2 cellular contexts compared by ENCODE assay signal in the genomic region with DNA sequence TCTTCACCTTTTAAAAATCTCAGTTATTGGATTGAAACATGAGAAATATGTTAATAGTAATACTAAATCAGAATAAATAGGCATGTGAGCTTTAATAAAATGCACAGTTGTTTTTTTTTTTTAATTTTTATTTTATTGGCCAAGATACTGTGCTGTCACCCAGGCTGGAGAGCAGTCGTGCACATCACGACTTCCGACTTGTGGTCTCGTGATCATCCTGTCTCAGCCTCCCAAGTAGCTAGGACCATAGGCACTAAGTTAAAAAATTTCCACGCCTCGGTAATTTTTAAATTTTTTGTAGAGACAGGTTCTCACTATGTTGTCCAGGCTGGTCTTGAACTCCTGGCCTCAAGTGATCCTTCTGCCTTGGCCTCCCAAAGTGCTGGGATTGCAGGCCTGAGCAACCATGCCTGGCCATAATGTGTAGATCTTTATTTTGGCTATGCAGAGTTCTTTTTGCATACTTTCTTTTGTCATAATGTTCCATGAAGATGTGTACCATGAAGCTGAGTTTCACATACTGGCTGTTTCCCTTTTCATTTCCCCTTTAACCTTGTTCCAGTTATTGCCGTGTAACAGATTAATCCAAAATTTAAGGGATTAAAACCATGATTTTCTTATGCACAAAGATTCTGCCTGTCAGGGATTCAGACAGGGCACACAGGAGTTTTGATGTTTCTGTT.
TF ChIP-seq lines count a peak whose summit lies in the region.

No MANE protein-coding gene starts in this region.

TF ChIP-seq in SK-N-SH, 30 proteins besides CTCF, POLR2A, EP300 and RAD21 (continued from another document):
- TF ChIP-seq, protein P1, sequence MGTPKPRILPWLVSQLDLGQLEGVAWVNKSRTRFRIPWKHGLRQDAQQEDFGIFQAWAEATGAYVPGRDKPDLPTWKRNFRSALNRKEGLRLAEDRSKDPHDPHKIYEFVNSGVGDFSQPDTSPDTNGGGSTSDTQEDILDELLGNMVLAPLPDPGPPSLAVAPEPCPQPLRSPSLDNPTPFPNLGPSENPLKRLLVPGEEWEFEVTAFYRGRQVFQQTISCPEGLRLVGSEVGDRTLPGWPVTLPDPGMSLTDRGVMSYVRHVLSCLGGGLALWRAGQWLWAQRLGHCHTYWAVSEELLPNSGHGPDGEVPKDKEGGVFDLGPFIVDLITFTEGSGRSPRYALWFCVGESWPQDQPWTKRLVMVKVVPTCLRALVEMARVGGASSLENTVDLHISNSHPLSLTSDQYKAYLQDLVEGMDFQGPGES (IDR thresholded peaks at IDR 0.05; ENCODE audit: low read depth, low read length): no peak
- no peak for TF ChIP-seq FOXM1 (IDR thresholded peaks at IDR 0.05; ENCODE audit: low read depth)
- TF ChIP-seq YY1 (IDR thresholded peaks at IDR 0.05; ENCODE audit: low read depth): no peak
- TF ChIP-seq GATA2 (CRISPR knock-in tag; IDR thresholded peaks at IDR 0.05): no peak
- TF ChIP-seq, protein P2, sequence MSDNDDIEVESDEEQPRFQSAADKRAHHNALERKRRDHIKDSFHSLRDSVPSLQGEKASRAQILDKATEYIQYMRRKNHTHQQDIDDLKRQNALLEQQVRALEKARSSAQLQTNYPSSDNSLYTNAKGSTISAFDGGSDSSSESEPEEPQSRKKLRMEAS (IDR thresholded peaks at IDR 0.05; ENCODE audit: low read depth): no peak
- no peak for TF ChIP-seq EZH2phosphoT487 (IDR thresholded peaks at IDR 0.05; ENCODE audit: borderline replicate concordance, low read depth)
- TF ChIP-seq RCOR1 (IDR thresholded peaks at IDR 0.05; ENCODE audit: low read length): no peak
- TF ChIP-seq SMC3 (IDR thresholded peaks at IDR 0.05; ENCODE audit: low read depth, low read length): no peak

TF ChIP-seq in SK-N-SH treated with all-trans-retinoic acid at 6 μM for 48 hours, 23 proteins besides CTCF, POLR2A, EP300 and RAD21 (continued from another document):
- TF ChIP-seq, protein P3, sequence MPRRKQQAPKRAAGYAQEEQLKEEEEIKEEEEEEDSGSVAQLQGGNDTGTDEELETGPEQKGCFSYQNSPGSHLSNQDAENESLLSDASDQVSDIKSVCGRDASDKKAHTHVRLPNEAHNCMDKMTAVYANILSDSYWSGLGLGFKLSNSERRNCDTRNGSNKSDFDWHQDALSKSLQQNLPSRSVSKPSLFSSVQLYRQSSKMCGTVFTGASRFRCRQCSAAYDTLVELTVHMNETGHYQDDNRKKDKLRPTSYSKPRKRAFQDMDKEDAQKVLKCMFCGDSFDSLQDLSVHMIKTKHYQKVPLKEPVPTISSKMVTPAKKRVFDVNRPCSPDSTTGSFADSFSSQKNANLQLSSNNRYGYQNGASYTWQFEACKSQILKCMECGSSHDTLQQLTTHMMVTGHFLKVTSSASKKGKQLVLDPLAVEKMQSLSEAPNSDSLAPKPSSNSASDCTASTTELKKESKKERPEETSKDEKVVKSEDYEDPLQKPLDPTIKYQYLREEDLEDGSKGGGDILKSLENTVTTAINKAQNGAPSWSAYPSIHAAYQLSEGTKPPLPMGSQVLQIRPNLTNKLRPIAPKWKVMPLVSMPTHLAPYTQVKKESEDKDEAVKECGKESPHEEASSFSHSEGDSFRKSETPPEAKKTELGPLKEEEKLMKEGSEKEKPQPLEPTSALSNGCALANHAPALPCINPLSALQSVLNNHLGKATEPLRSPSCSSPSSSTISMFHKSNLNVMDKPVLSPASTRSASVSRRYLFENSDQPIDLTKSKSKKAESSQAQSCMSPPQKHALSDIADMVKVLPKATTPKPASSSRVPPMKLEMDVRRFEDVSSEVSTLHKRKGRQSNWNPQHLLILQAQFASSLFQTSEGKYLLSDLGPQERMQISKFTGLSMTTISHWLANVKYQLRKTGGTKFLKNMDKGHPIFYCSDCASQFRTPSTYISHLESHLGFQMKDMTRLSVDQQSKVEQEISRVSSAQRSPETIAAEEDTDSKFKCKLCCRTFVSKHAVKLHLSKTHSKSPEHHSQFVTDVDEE (CRISPR knock-in tag; IDR thresholded peaks at IDR 0.05): no peak
